14 cellular contexts compared by ENCODE assay signal in genomic region chr15:96463376-96463775, GRCh38.
A peak's percentile ranks its signal among the peaks of the same experiment; 100 is the strongest.
DNase-seq lines count a peak whose midpoint lies in the region; ATAC-seq and TF ChIP-seq lines count a peak whose summit lies in the region.
"Had no signal": no experiment of that assay in that cellular context is flagged by ENCODE, and none has a peak within 500 bp of the region (broad histone marks: within the 10 kb centered on the region; RNA-seq: fewer than 3 reads in every experiment).

No MANE protein-coding gene starts in this region.

- CTCF ChIA-PET in CD4-positive, alpha-beta T cell (lab: Charles Lee) = no interaction called here

- H3K4me3 Mint-ChIP-seq in CD4-positive, alpha-beta T cell = no peak overlapping the region
- H3K4me3 Mint-ChIP-seq: CD8-positive, alpha-beta T cell had no signal

- ATAC-seq in CD4-positive, alpha-beta T cell (ENCODE audit: poor library complexity) = no peak
- ATAC-seq: CD8-positive, alpha-beta T cell had no signal

- H3K4me3 ChIP-seq in SK-N-MC = peak overlapping the region; percentile 71

- H3K36me3 ChIP-seq in SK-N-MC (ENCODE audit: insufficient read depth, low read length) = no peaks in the 10 kb centered on the region

- POLR2A ChIA-PET in CD4-positive, alpha-beta T cell (lab: Charles Lee) = no interaction called here

- no peaks in the 10 kb centered on the region for H3K9me3 Mint-ChIP-seq in CD4-positive, alpha-beta T cell

- peak; percentile 25 for DNase-seq in COLO829 (ENCODE audit: low spot score)
- DNase-seq in M059J (ENCODE audit: low read depth) = peak; percentile 78
- DNase-seq in SK-N-MC (ENCODE audit: low read depth, low spot score) = peak; percentile 24
- DNase-seq in renal cortical epithelial cell (ENCODE audit: low read depth) = peak; percentile 85
- no peak for DNase-seq in NCI-H1930 (lab: John Stamatoyannopoulos, UW)
- DNase-seq in effector CD4-positive, alpha-beta T cell = no peak
- DNase-seq in CD4-positive, alpha-beta T cell = no peak
- DNase-seq: 8988T; C1 segment of cervical spinal cord; CD8-positive, alpha-beta T cell; DMS 273 treated with DMSO at 0.1 percent for 48 hours; DMS53; DMS79 treated with DMSO at 0.1 percent for 48 hours; GOT3 had no signal

- no peak for TF ChIP-seq CTCF in CD4-positive, alpha-beta T cell (IDR thresholded peaks at IDR 0.05)

- H3K4me1 Mint-ChIP-seq in CD4-positive, alpha-beta T cell (ENCODE audit: low read depth) = no peaks in the 10 kb centered on the region

- no peak overlapping the region; the same call in 1 of the 2 replicates for H3K27ac ChIP-seq in SK-N-MC
- H3K27ac ChIP-seq in CD4-positive, alpha-beta T cell (ENCODE audit: low read depth, low read length) = no peak overlapping the region

- H3K27me3 Mint-ChIP-seq in CD4-positive, alpha-beta T cell = peaks cover 7% of the 10 kb centered on the region

- H3K27ac Mint-ChIP-seq in CD4-positive, alpha-beta T cell = no peak overlapping the region
- H3K27ac Mint-ChIP-seq: CD8-positive, alpha-beta T cell had no signal

- H3K9ac ChIP-seq in SK-N-MC (ENCODE audit: insufficient read length) = no peak overlapping the region

- intact Hi-C loops in CD4-positive, alpha-beta T cell (cut with DNase I, micrococcal nuclease) = no loop called here

- H3K27me3 ChIP-seq in CD4-positive, alpha-beta T cell (ENCODE audit: control insufficient read depth, insufficient read depth, low read length) = peaks cover 4% of the 10 kb centered on the region

- no peaks in the 10 kb centered on the region for H3K36me3 Mint-ChIP-seq in CD4-positive, alpha-beta T cell (ENCODE audit: low read depth)
- H3K36me3 Mint-ChIP-seq: CD8-positive, alpha-beta T cell had no signal

- peaks cover 4% of the 10 kb centered on the region; the same call in 1 of the 2 replicates for H3K9me3 ChIP-seq in SK-N-MC (ENCODE audit: low read depth, low read length)
- H3K9me3 ChIP-seq in CD4-positive, alpha-beta T cell (ENCODE audit: control insufficient read depth, low read length) = no peaks in the 10 kb centered on the region

Comparison
In these comparisons a context has a peak if more than half of its experiments do, and no peak if none do; other contexts are left out.
1. DNase-seq: peak in COLO829 (single experiment), M059J (single experiment), SK-N-MC (single experiment) and renal cortical epithelial cell (single experiment); none in NCI-H1930 (0 of 2), effector CD4-positive, alpha-beta T cell (single experiment) and CD4-positive, alpha-beta T cell (0 of 10).